In the genomic region with DNA sequence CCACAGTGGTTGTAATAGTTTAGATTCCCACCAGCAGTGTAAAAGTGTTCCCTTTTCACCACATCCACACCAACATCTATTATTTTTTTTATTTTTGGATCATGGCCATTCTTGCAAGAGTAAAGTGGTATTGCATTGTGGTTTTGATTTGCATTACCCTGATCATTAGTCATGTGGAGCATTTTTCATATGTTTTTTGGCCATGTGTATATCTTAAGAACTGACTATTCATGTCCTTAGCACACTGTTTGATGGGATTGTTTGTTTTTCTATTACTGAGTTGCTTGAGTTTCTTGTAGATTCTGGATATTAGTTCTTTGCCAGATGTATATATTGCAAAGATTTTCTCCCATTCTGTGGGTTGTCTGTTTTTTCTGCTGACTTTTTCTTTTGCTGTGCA, we compare ENCODE assay signal across 32 cellular contexts.
DNase-seq lines count a peak whose midpoint lies in the region; ATAC-seq and TF ChIP-seq lines count a peak whose summit lies in the region.
"Had no signal": no experiment of that assay in that cellular context is flagged by ENCODE, and none has a peak within 500 bp of the region (broad histone marks: within the 10 kb centered on the region; RNA-seq: fewer than 3 reads in every experiment).

No MANE protein-coding gene starts in this region.

- POLR2A ChIA-PET in AG04449 (lab: Yijun Ruan, JAX): no interaction called here

- no peak for ATAC-seq in GM18505 (IDR thresholded peaks at IDR 0.05; ENCODE audit: unreplicated experiment)
- ATAC-seq: activated CD8-positive, alpha-beta T cell treated with anti-CD3 and anti-CD28 coated beads, Interleukin-2, amount 10 ng/mL, durations not matched to agents 7 days and 5 days; activated T-helper 17 cell treated with anti-CD3 and anti-CD28 coated beads, Interleukin-2, amount 50 U/mL, for 72 hours; HCT116; heart left ventricle had no signal

- DNase-seq in AG04449 (ENCODE audit: low read depth, low spot score) (peak; percentile 12), HCEC 1CT (peak; percentile 62), astrocyte of the hippocampus (ENCODE audit: low read depth, low spot score) (peak; percentile 44), fibroblast of the aortic adventitia (ENCODE audit: low read depth) (peak; percentile 43), DMS79 (lab: John Stamatoyannopoulos, UW) (no peak), germinal center (ENCODE audit: low spot score) (no peak), head of caudate nucleus (no peak)
- DNase-seq: 8988T; activated CD4-positive, alpha-beta T cell treated with anti-CD3 and anti-CD28 coated beads for 4 hours; activated CD8-positive, alpha-beta T cell treated with anti-CD3 and anti-CD28 coated beads, Interleukin-2, amount 10 ng/mL, durations not matched to agents 7 days and 5 days; activated naive CD4-positive, alpha-beta T cell treated with anti-CD3 and anti-CD28 coated beads, Interleukin-2, amount 50 U/mL, for 16 hours; AML-193; CD4-positive, alpha-beta memory T cell; dorsolateral prefrontal cortex; heart left ventricle; NCI-H1092 treated with DMSO at 0.1 percent for 48 hours; NCI-H187; NCI-H2171; NCI-H510A; posterior cingulate gyrus; spleen; stimulated activated CD4-positive, alpha-beta T cell treated with anti-CD3 and anti-CD28 coated beads, Interleukin-2, amount 100 ng/mL, for 48 hours; stomach; T1000; thyroid gland; uterus had no signal

- intact Hi-C loops in head of caudate nucleus (cut with DNase I): no loop called here

- no peak for TF ChIP-seq POLR2A in GM18505 (IDR thresholded peaks at IDR 0.05; ENCODE audit: borderline replicate concordance, extremely low read depth, insufficient read depth, insufficient read length)

- no peak overlapping the region for H3K4me3 ChIP-seq in AG04449 (ENCODE audit: low read depth, low read length)
- no peak overlapping the region for H3K4me3 ChIP-seq in fibroblast of the aortic adventitia (ENCODE audit: low read depth, low read length)
- H3K4me3 ChIP-seq: dorsolateral prefrontal cortex, esophagus muscularis mucosa, heart left ventricle, right atrium auricular region, SJSA1, spleen, stomach, thyroid gland, uterus had no signal

- CTCF ChIA-PET in AG04449 (lab: Yijun Ruan, JAX): no interaction called here

- TF ChIP-seq CTCF in AG04449 (IDR thresholded peaks at IDR 0.05; ENCODE audit: insufficient read depth, low read length, missing control alignments) (no peak), fibroblast of the aortic adventitia (IDR thresholded peaks at IDR 0.05; ENCODE audit: insufficient read depth, low read length) (no peak)

Comparison
In these comparisons a context has a peak if more than half of its experiments do, and no peak if none do; other contexts are left out.
1. DNase-seq: peak in AG04449 (single experiment), HCEC 1CT (single experiment), astrocyte of the hippocampus (single experiment) and fibroblast of the aortic adventitia (single experiment); none in DMS79 (single experiment), germinal center (single experiment) and head of caudate nucleus (0 of 42).